In the genomic region with DNA sequence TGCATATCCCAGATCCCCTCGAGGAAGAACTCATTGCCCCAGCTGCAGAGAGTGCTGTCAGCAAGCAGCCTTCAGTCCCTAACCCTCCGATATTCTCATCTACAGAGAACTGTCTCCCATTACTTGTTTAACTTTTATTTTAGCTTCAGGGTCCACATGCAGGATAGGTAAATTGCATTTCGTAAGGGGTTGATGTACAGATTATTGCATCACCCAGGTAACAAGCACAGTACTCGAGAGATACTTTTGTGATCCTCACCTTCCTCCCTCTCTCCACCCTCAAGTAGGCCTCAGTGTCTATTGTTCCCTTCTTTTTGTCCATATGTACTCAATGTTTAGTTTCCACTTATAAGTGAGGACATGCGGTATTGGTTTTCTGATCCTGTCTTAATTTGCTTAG, we compare ENCODE assay signal across 7 cellular contexts.
"Had no signal": no experiment of that assay in that cellular context is flagged by ENCODE, and none has a peak within 500 bp of the region (broad histone marks: within the 10 kb centered on the region; RNA-seq: fewer than 3 reads in every experiment).

No MANE protein-coding gene starts in this region.

- DNase-seq: GM23248, GOT3, H9, HCEC 1CT, KG1 had no signal

- FAIRE-seq: HTR-8/SVneo, K562 had no signal

- H3K4me3 ChIP-seq: GM23248, K562 had no signal

- ATAC-seq: K562 had no signal
